8 cellular contexts compared by ENCODE assay signal in the genomic region with DNA sequence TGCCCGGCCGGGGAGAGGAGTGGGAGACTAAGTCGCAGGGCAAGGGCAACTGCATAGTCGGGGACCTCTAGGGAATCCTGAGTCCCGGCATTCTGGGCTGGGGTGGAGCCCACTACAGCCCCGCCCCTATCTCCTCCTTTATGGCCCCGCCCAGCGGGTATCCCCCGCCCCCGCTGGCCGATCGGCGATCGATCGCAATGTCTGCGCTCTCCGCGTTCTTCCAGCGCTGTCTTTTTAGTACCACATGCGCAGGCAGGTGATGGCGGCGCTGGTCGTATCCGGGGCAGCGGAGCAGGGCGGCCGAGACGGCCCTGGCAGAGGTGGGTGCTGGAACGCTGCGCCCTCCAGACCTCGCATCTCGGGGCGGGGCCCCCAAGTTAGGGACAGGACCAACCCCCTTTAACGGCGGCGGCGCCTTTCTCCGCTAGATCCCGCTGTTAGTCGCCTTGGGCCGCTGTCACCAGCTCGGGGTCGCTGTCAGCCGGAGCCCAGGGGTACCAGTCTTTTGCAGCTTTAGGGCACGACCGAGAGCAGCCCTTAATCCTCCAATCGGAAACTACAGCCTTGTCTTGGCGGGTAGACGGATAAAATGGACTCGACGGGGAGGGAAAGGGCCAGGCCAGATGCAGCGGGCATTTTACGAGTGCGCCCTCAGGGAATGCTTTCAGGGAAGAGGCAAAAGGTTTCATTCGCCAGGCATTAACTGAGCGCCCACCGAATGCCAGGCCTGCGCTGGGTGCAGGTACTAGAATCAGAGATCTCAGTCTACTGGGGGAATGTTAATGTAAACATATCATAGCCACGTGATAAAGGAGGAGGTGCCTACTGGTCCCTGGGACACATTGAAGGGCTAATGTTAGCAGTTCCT. TPM values are rescaled to one million over a fixed set of nuclear protein-coding genes. Genes with fewer than 3 reads are reported as not detected.
DNase-seq lines count a peak whose midpoint lies in the region; ATAC-seq, FAIRE-seq and TF ChIP-seq lines count a peak whose summit lies in the region.

Gene DPH1, plus strand, starts transcription at position 243 of the 868 bp plus-strand sequence. Its CDS starts 17 bp downstream, at position 260.

- H3K9me3 ChIP-seq in A549 = no peaks in the 10 kb centered on the region

- TF ChIP-seq EP300 in A549 (IDR thresholded peaks at IDR 0.05) = no peak

- H3K4me2 ChIP-seq in A549 = peak within 1 kb of the TSS; percentile 83

- peak within 1 kb of the TSS; percentile 90 for H3K27ac Mint-ChIP-seq in chondrocyte (ENCODE audit: unreplicated experiment)

- H3K9me3 Mint-ChIP-seq in chondrocyte (ENCODE audit: low read depth) = no peaks in the 10 kb centered on the region

- TF ChIP-seq CTCF in A549 (IDR thresholded peaks at IDR 0.05) (no peak), chondrocyte (IDR thresholded peaks at IDR 0.05) (no peak)

- H3K4me1 Mint-ChIP-seq in chondrocyte (ENCODE audit: low read depth) = peaks cover 24% of the 10 kb centered on the region

- peak; percentile 83 to 93 for ATAC-seq in A549
- ATAC-seq in GM18867 (IDR thresholded peaks at IDR 0.05; ENCODE audit: unreplicated experiment) = peak; percentile 79
- peak; percentile 69 for ATAC-seq in HG03175 (IDR thresholded peaks at IDR 0.05; ENCODE audit: unreplicated experiment)

- POLR2A ChIA-PET in A549 (lab: Yijun Ruan, JAX) = interaction anchor here (0.6 kb wide), 1 partner anchor 251 kb away, joined by 3 read pairs; no protein-coding TSS in a partner anchor

- peak; percentile 64 for TF ChIP-seq POLR2A in A549 (IDR thresholded peaks at IDR 0.05; ENCODE audit: low read length)

- DNase-seq in A549 (ENCODE audit: low read depth in 1 of 2, low spot score in 1 of 2) (peak; percentile 91 to 99), NCI-H510A (lab: John Stamatoyannopoulos, UW) (peak; percentile 51), chondrocyte (ENCODE audit: low spot score) (no peak), kidney glomerular epithelial cell (lab: John Stamatoyannopoulos, UW) (peak; percentile 78)
- peak; percentile 80 for DNase-seq in activated CD4-positive, alpha-beta T cell treated with anti-CD3 and anti-CD28 coated beads for 1 hour
- DNase-seq in stimulated activated CD4-positive, alpha-beta T cell treated with anti-CD3 and anti-CD28 coated beads, Interleukin-1b, Interleukin-23, amount 100 ng/mL, for 1 hour (ENCODE audit: low read depth in 2 of 2) = peak; percentile 51 to 82

- TF ChIP-seq RAD21 in A549 (conservative IDR thresholded peaks at IDR 0.05 in 1 of 2, IDR thresholded peaks at IDR 0.05 in 1 of 2) = peak in 1 of 2 experiments; percentile 9; a peak in 3 of 5 replicates

- CTCF ChIA-PET in A549 (lab: Yijun Ruan, JAX) = interaction anchor here (0.6 to 17.0 kb wide), 14 partner anchors 12 to 441 kb away, joined by 3 to 420 read pairs (median 5); partner anchors contain the start of genes HIC1 and OVCA2

- H3K4me3 ChIP-seq in A549 = peak within 1 kb of the TSS; percentile 80

- 6% methylated on average over 23 of the region's 59 CpGs for WGBS in A549 (ENCODE audit: missing lambda C conversion rate)

- peak within 1 kb of the TSS; percentile 96 for H3K4me3 Mint-ChIP-seq in chondrocyte (ENCODE audit: unreplicated experiment)

- H3K27me3 Mint-ChIP-seq in chondrocyte (ENCODE audit: low read depth) = peaks cover 6% of the 10 kb centered on the region

- peak within 1 kb of the TSS; percentile 71 to 90 for H3K27ac ChIP-seq in A549

- peaks cover 19% of the 10 kb centered on the region for H3K4me1 ChIP-seq in A549

- H3K36me3 Mint-ChIP-seq in chondrocyte (ENCODE audit: low read depth) = no peaks in the 10 kb centered on the region

- FAIRE-seq in A549 (lab: Jason Lieb, UNC) = peak; percentile 100

TF ChIP-seq in A549, 52 proteins besides CTCF, POLR2A, EP300 and RAD21:
- peak; percentile 98 for TF ChIP-seq MAX (IDR thresholded peaks at IDR 0.05)
- TF ChIP-seq KDM1A (IDR thresholded peaks at IDR 0.05; ENCODE audit: low read depth) = 0 out of 2 replicates have a peak, but pooled peaks have one; percentile 6
- TF ChIP-seq EHF (CRISPR knock-in tag; IDR thresholded peaks at IDR 0.05) = no peak
- TF ChIP-seq HES2 (IDR thresholded peaks at IDR 0.05) = no peak
- TF ChIP-seq ZC3H11A (IDR thresholded peaks at IDR 0.05) = no peak
- TF ChIP-seq NPAS2 (CRISPR knock-in tag; IDR thresholded peaks at IDR 0.05; ENCODE audit: borderline replicate concordance) = peak; percentile 96
- no peak for TF ChIP-seq FOSB (CRISPR knock-in tag; IDR thresholded peaks at IDR 0.05)
- TF ChIP-seq EHMT2 (IDR thresholded peaks at IDR 0.05; ENCODE audit: low read depth) = no peak
- no peak for TF ChIP-seq CHD4 (IDR thresholded peaks at IDR 0.05; ENCODE audit: borderline replicate concordance)
- TF ChIP-seq USF2 (IDR thresholded peaks at IDR 0.05) = peak; percentile 87
- peak; percentile 88 for TF ChIP-seq KDM5A (IDR thresholded peaks at IDR 0.05)
- no peak for TF ChIP-seq ZNF302 (CRISPR knock-in tag; IDR thresholded peaks at IDR 0.05)
- TF ChIP-seq SREBF2 (IDR thresholded peaks at IDR 0.05) = no peak
- TF ChIP-seq, protein P1, sequence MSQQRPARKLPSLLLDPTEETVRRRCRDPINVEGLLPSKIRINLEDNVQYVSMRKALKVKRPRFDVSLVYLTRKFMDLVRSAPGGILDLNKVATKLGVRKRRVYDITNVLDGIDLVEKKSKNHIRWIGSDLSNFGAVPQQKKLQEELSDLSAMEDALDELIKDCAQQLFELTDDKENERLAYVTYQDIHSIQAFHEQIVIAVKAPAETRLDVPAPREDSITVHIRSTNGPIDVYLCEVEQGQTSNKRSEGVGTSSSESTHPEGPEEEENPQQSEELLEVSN (IDR thresholded peaks at IDR 0.05; ENCODE audit: borderline replicate concordance, low read depth) = peak; percentile 68
- TF ChIP-seq PHF8 (IDR thresholded peaks at IDR 0.05; ENCODE audit: borderline replicate concordance, low read depth) = peak; percentile 96; the same call in 1 of the 2 replicates
- TF ChIP-seq, protein P2, sequence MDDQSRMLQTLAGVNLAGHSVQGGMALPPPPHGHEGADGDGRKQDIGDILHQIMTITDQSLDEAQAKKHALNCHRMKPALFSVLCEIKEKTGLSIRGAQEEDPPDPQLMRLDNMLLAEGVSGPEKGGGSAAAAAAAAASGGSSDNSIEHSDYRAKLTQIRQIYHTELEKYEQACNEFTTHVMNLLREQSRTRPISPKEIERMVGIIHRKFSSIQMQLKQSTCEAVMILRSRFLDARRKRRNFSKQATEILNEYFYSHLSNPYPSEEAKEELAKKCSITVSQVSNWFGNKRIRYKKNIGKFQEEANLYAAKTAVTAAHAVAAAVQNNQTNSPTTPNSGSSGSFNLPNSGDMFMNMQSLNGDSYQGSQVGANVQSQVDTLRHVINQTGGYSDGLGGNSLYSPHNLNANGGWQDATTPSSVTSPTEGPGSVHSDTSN (IDR thresholded peaks at IDR 0.05) = 0 out of 2 replicates have a peak, but pooled peaks have one; percentile 59
- peak in 1 of 2 experiments; percentile 87; a peak in 3 of 5 replicates for TF ChIP-seq JUN (IDR thresholded peaks at IDR 0.05)
- TF ChIP-seq MAZ (IDR thresholded peaks at IDR 0.05; ENCODE audit: borderline replicate concordance, low read depth, low read length) = peak; percentile 99
- TF ChIP-seq GATA3 (IDR thresholded peaks at IDR 0.05; ENCODE audit: borderline replicate concordance) = peak; percentile 62; the same call in 1 of the 2 replicates
- 0 out of 2 replicates have a peak, but pooled peaks have one; percentile 41 for TF ChIP-seq TP53 (CRISPR knock-in tag; IDR thresholded peaks at IDR 0.05)
- TF ChIP-seq ATOH8 (CRISPR knock-in tag; IDR thresholded peaks at IDR 0.05; ENCODE audit: low read depth) = no peak
- TF ChIP-seq MYC (IDR thresholded peaks at IDR 0.05; ENCODE audit: borderline replicate concordance, low read length) = peak; percentile 99
- no peak for TF ChIP-seq CEBPB (IDR thresholded peaks at IDR 0.05)

RNA-seq across cellular contexts. Expression of gene DPH1, which starts in this region (rescaled TPM):
- polyA plus RNA-seq in A549 (2011; rRNA removed) (25.5 and 33.0 TPM in 2 replicates), A549 (2017; fragmentation: RNase III; extraction: RNeasy Plus Mini Kit Qiagen cat#74134 plus additional on column Dnase treatment) (33.6 to 42.4 TPM (median 34.4 TPM) in 3 replicates)
- 44.9 and 53.6 TPM in 2 replicates for polyA plus RNA-seq in A549 (2012; cell fraction: cytosol; rRNA removed)
- polyA plus RNA-seq in A549 (2012; cell fraction: nucleus; rRNA removed) = 178 and 193 TPM in 2 replicates
- polyA minus RNA-seq in A549 (2011; rRNA and poly(A)+ RNA removed) = 52.9 and 61.5 TPM in 2 replicates
- 29.4 to 43.1 TPM (median 31.3 TPM) in 3 replicates for total RNA-seq in chondrocyte
